In genomic region chr21:45011911-45012660, GRCh38 we compare ENCODE assay signal across 11 cellular contexts.
DNase-seq lines count a peak whose midpoint lies in the region; FAIRE-seq and TF ChIP-seq lines count a peak whose summit lies in the region.
"Had no signal": no experiment of that assay in that cellular context is flagged by ENCODE, and none has a peak within 500 bp of the region (broad histone marks: within the 10 kb centered on the region; RNA-seq: fewer than 3 reads in every experiment).

No MANE protein-coding gene starts in this region.

- peak overlapping the region in 3 of 5 experiments; percentile 44 to 69 (median 68) for H3K27ac Mint-ChIP-seq in brain

- no peaks in the 10 kb centered on the region for H3K36me3 Mint-ChIP-seq in brain

- intact Hi-C loops in uterus (cut with DNase I; ENCODE audit: low total_unique reads), result no loop called here

- H3K36me3 ChIP-seq in keratinocyte (ENCODE audit: control insufficient read depth in 2 of 2, extremely low read depth in 1 of 2, insufficient read depth in 2 of 2, low read length in 2 of 2) (no peaks in the 10 kb centered on the region), uterus (no peaks in the 10 kb centered on the region)
- H3K36me3 ChIP-seq: adrenal gland had no signal

- no peaks in the 10 kb centered on the region for H3K9me1 ChIP-seq in keratinocyte (ENCODE audit: control insufficient read depth, extremely low read depth, insufficient read depth, low read length)

- peak overlapping the region; percentile 55 for H3K9ac ChIP-seq in keratinocyte (ENCODE audit: control insufficient read depth, extremely low read depth, insufficient read depth, low read length)

- H4K20me1 ChIP-seq in keratinocyte (ENCODE audit: control insufficient read depth, extremely low read depth, insufficient read depth, low read length), result no peaks in the 10 kb centered on the region

- H3K4me3 ChIP-seq in keratinocyte (ENCODE audit: control insufficient read depth in 2 of 3, extremely low read depth in 1 of 3, insufficient read depth in 2 of 3, low read depth in 1 of 3, low read length in 3 of 3) (peak overlapping the region in 2 of 3 experiments; percentile 32 to 58), uterus (no peak overlapping the region)
- H3K4me3 ChIP-seq: adrenal gland had no signal

- H3K79me2 ChIP-seq in keratinocyte (ENCODE audit: control insufficient read depth, insufficient read depth, low read length), result no peaks in the 10 kb centered on the region

- H3K4me1 Mint-ChIP-seq in brain, result peaks cover 73% of the 10 kb centered on the region

- H3K4me1 ChIP-seq in keratinocyte (ENCODE audit: control insufficient read depth, extremely low read depth, insufficient read depth, low read length) (peaks cover 51% of the 10 kb centered on the region), uterus (no peaks in the 10 kb centered on the region)
- H3K4me1 ChIP-seq: adrenal gland had no signal

- H3K4me2 ChIP-seq in keratinocyte (ENCODE audit: control insufficient read depth, extremely low read depth, insufficient read depth, low read depth, low read length), result peak overlapping the region; percentile 78

- no peaks in the 10 kb centered on the region for H3K27me3 ChIP-seq in keratinocyte (ENCODE audit: control insufficient read depth, extremely low read depth, insufficient read depth, low read length)
- no peaks in the 10 kb centered on the region for H3K27me3 ChIP-seq in uterus
- H3K27me3 ChIP-seq: adrenal gland had no signal

- peak; percentile 89 for FAIRE-seq in keratinocyte (lab: Jason Lieb, UNC)

- H3K4me3 Mint-ChIP-seq in brain, result peak overlapping the region in 1 of 5 experiments; percentile 31

- DNase-seq in activated naive CD4-positive, alpha-beta T cell treated with anti-CD3 and anti-CD28 coated beads, Interleukin-2, amount 50 U/mL, for 16 hours, result peak; percentile 6
- DNase-seq in activated naive CD4-positive, alpha-beta T cell treated with Interleukin-2 at 50 U/mL for 16 hours, result no peak
- DNase-seq in keratinocyte (ENCODE audit: low read depth, low spot score) (no peak), uterus (peak; percentile 31 to 45), DMS79 (lab: John Stamatoyannopoulos, UW) (no peak), pons (ENCODE audit: low spot score) (no peak)
- DNase-seq in NK-92 treated with Interleukin-12 subunit alpha and Interleukin-12 subunit beta, amount 100 ng/mL, for 24 hours (lab: John Stamatoyannopoulos, UW), result no peak
- DNase-seq: AML-193; stimulated activated CD4-positive, alpha-beta T cell treated with anti-CD3 and anti-CD28 coated beads, Interleukin-12 subunit alpha, Interleukin-12 subunit beta, amount 100 ng/mL, for 4 hours had no signal

- dilution Hi-C loops in keratinocyte (cut with MboI; ENCODE audit: extremely low pct_ligation_motif_present, low sequenced_read_pairs), result no loop called here

- TF ChIP-seq POLR2A in uterus (IDR thresholded peaks at IDR 0.05), result no peak

- H3K27ac ChIP-seq in keratinocyte (ENCODE audit: control insufficient read depth, insufficient read depth, low read length), result peak overlapping the region; percentile 80
- H3K27ac ChIP-seq in uterus, result no peak overlapping the region
- H3K27ac ChIP-seq: adrenal gland had no signal

- peaks cover 22% of the 10 kb centered on the region for H3K27me3 Mint-ChIP-seq in brain

- peak overlapping the region; percentile 50 for H2AFZ ChIP-seq in keratinocyte (ENCODE audit: control insufficient read depth, low read length)

- no peak for TF ChIP-seq CTCF in brain (conservative IDR thresholded peaks at IDR 0.05)
- no peak for TF ChIP-seq CTCF in keratinocyte (optimal IDR thresholded peaks at IDR 0.05 in 1 of 3, IDR thresholded peaks at IDR 0.05 in 1 of 3, conservative IDR thresholded peaks at IDR 0.05 in 1 of 3; ENCODE audit: extremely low read depth in 1 of 3, insufficient read depth in 2 of 3, low read length in 3 of 3)
- TF ChIP-seq CTCF in uterus (IDR thresholded peaks at IDR 0.05), result peak in 1 of 4 experiments; percentile 7

- H3K9me3 Mint-ChIP-seq in brain, result peaks cover 2 to 23% (median 8%) of the 10 kb centered on the region in 5 experiments

- H3K9me3 ChIP-seq in keratinocyte (ENCODE audit: control insufficient read depth, low read depth, low read length) (no peaks in the 10 kb centered on the region), uterus (no peaks in the 10 kb centered on the region)
- H3K9me3 ChIP-seq: adrenal gland had no signal

Comparison
In these comparisons a context has a peak if more than half of its experiments do, and no peak if none do; other contexts are left out.
1. DNase-seq: peak in activated naive CD4-positive, alpha-beta T cell treated with anti-CD3 and anti-CD28 coated beads, Interleukin-2, amount 50 U/mL, for 16 hours (single experiment) and uterus (2 of 2); none in activated naive CD4-positive, alpha-beta T cell treated with Interleukin-2 at 50 U/mL for 16 hours (single experiment), keratinocyte (single experiment), NK-92 treated with Interleukin-12 subunit alpha and Interleukin-12 subunit beta, amount 100 ng/mL, for 24 hours (single experiment), DMS79 (single experiment) and pons (single experiment).
2. H3K4me3 ChIP-seq: peak in keratinocyte (2 of 3); none in uterus (0 of 2).